Comparison of ENCODE assay signal across 21 cellular contexts in the genomic region with DNA sequence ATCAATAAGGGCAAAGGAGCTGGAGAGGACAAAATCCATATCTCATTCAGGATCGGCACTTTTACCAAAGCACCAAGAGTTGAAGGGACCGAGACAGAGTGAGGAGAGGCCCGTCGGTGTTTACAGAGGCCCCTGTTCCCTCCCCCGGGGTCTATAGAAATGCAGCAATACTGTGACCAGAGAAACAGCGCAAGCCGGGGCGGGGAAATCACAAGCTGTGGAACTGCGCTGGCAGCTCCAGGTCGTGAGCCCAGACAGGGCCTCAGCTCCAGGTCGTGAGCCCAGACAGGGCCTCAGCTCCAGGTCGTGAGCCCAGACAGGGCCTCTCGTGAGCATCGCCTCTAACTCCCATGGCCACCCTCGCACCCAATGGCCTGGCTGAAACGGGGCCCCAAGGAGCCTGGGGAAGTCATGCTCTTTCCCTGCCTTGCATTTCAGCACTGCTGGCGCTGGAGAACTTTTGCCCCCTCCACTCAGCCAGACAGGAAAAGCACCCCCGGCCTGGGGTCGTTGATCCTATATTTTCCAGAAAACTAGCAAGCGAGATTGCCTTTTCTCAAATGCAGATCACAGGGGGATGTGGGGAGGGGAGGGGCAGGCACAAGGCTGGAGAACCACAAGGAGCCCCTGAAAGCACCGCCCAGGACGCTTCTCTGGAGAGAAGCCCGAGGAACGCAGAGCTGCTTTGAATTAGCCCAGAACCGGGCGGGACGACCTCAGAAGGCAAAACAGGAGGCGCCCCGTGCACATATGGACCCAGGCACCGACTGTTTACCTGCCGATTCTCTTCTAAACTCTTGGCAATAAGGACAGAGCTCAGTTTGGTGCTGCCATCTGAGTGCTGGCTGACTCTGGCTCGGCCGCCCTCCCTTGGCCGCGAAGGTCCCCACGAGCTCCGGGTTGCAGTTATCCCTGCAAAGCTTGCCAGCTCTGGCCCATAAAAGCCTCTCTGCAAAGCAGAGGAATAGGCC.
"Had no signal": no experiment of that assay in that cellular context is flagged by ENCODE, and none has a peak within 500 bp of the region (broad histone marks: within the 10 kb centered on the region; RNA-seq: fewer than 3 reads in every experiment).

No MANE protein-coding gene starts in this region.

- H3K4me1 ChIP-seq: transverse colon had no signal

- H3K27ac ChIP-seq: esophagus squamous epithelium, transverse colon, WERI-Rb-1 had no signal

- H3K36me3 Mint-ChIP-seq: activated CD4-positive, alpha-beta memory T cell treated with anti-CD3 and anti-CD28 coated beads for 36 hours; activated naive CD4-positive, alpha-beta T cell treated with anti-CD3 and anti-CD28 coated beads, Interleukin-2, amount 50 U/mL, for 72 hours; brain; naive B cell had no signal

- ATAC-seq: activated CD4-positive, alpha-beta T cell treated with anti-CD3 and anti-CD28 coated beads for 36 hours; activated naive CD4-positive, alpha-beta T cell treated with anti-CD3 and anti-CD28 coated beads, Interleukin-2, amount 50 U/mL, for 72 hours; activated T-cell treated with anti-CD3 and anti-CD28 coated beads, Interleukin-2, amount 50 U/mL, for 4 hours; left cardiac atrium had no signal

- H3K9me3 Mint-ChIP-seq: activated CD4-positive, alpha-beta memory T cell treated with anti-CD3 and anti-CD28 coated beads for 36 hours; activated naive CD4-positive, alpha-beta T cell treated with anti-CD3 and anti-CD28 coated beads, Interleukin-2, amount 50 U/mL, for 72 hours; activated T-cell treated with anti-CD3 and anti-CD28 coated beads, Interleukin-2, amount 50 U/mL, for 4 hours; T-helper 1 cell treated with Interleukin-12 subunit alpha and Interleukin-12 subunit beta and Interleukin-4 antibody, amounts not matched to agents 30 μg/mL and 1 μg/mL, for 36 hours had no signal

- H3K36me3 ChIP-seq: esophagus squamous epithelium, transverse colon, WERI-Rb-1 had no signal

- DNase-seq: activated CD4-positive, alpha-beta memory T cell treated with anti-CD3 and anti-CD28 coated beads for 36 hours; activated CD4-positive, alpha-beta T cell treated with anti-CD3 and anti-CD28 coated beads for 36 hours; activated effector memory CD4-positive, alpha-beta T cell treated with anti-CD3 and anti-CD28 coated beads, Interleukin-2, amount 50 U/mL, for 16 hours; activated T-cell treated with anti-CD3 and anti-CD28 coated beads, Interleukin-2, amount 50 U/mL, for 4 hours; central memory CD4-positive, alpha-beta T cell; cortex of kidney; effector CD4-positive, alpha-beta T cell; esophagus squamous epithelium; left cardiac atrium; mammary epithelial cell; naive B cell; posterior cingulate gyrus; stimulated activated CD4-positive, alpha-beta T cell treated with anti-CD3 and anti-CD28 coated beads, Interleukin-4, amount 100 ng/mL, for 24 hours; stimulated activated naive CD4-positive, alpha-beta T cell; transverse colon; WERI-Rb-1 had no signal

- FAIRE-seq: endothelial cell of umbilical vein had no signal

- H3K4me3 Mint-ChIP-seq: activated CD4-positive, alpha-beta memory T cell treated with anti-CD3 and anti-CD28 coated beads for 36 hours; activated CD4-positive, alpha-beta T cell treated with anti-CD3 and anti-CD28 coated beads for 36 hours; activated T-cell treated with anti-CD3 and anti-CD28 coated beads, Interleukin-2, amount 50 U/mL, for 4 hours; naive B cell; T-helper 1 cell treated with Interleukin-12 subunit alpha and Interleukin-12 subunit beta and Interleukin-4 antibody, amounts not matched to agents 30 μg/mL and 1 μg/mL, for 36 hours had no signal

- H3K27me3 Mint-ChIP-seq: brain had no signal

- H3K4me3 ChIP-seq: esophagus squamous epithelium, skin epidermis, transverse colon had no signal

- H3K4me1 Mint-ChIP-seq: activated CD4-positive, alpha-beta T cell treated with anti-CD3 and anti-CD28 coated beads for 36 hours; naive B cell had no signal

- H3K27me3 ChIP-seq: transverse colon had no signal

- H3K9me3 ChIP-seq: esophagus squamous epithelium, transverse colon had no signal

- H3K27ac Mint-ChIP-seq: activated CD4-positive, alpha-beta memory T cell treated with anti-CD3 and anti-CD28 coated beads for 36 hours; activated CD4-positive, alpha-beta T cell treated with anti-CD3 and anti-CD28 coated beads for 36 hours; activated naive CD4-positive, alpha-beta T cell treated with anti-CD3 and anti-CD28 coated beads, Interleukin-2, amount 50 U/mL, for 72 hours; T-helper 1 cell treated with Interleukin-12 subunit alpha and Interleukin-12 subunit beta and Interleukin-4 antibody, amounts not matched to agents 30 μg/mL and 1 μg/mL, for 36 hours had no signal
